ENCODE assay signal across 8 cellular contexts in genomic region chr5:36876389-36876964, GRCh38. TPM values are rescaled to one million over a fixed set of nuclear protein-coding genes. Genes with fewer than 3 reads are reported as not detected.
DNase-seq lines count a peak whose midpoint lies in the region; ATAC-seq and TF ChIP-seq lines count a peak whose summit lies in the region.

TSS of gene NIPBL (plus strand) at chr5:36876769. CDS start at chr5:36953697, 76,928 bp downstream.

- H4K20me1 ChIP-seq in mammary epithelial cell (ENCODE audit: insufficient read depth, low read length), result no peaks in the 10 kb centered on the region

- BruUV-seq in mammary epithelial cell (replicated peaks; lab: Mats Ljungman, UMichigan), result no TSS peak

- peak within 1 kb of the TSS; percentile 91 to 99 (median 94) for H3K4me3 Mint-ChIP-seq in immature natural killer cell

- H3K4me2 ChIP-seq in mammary epithelial cell (ENCODE audit: insufficient read depth, low read depth, low read length), result peak within 1 kb of the TSS; percentile 96

- H3K27ac ChIP-seq in mammary epithelial cell (ENCODE audit: insufficient read depth, low read depth, low read length) (peak within 1 kb of the TSS; percentile 92), spleen (peak within 1 kb of the TSS; percentile 96 to 99 (median 98))

- dilution Hi-C loops in mammary epithelial cell (cut with HindIII; ENCODE audit: low sequenced_read_pairs), result no loop called here

- TF ChIP-seq CTCF in AG04449 (IDR thresholded peaks at IDR 0.05; ENCODE audit: insufficient read depth, low read length, missing control alignments) (no peak), WI38 (IDR thresholded peaks at IDR 0.05; ENCODE audit: low read depth, low read length) (no peak), mammary epithelial cell (conservative IDR thresholded peaks at IDR 0.05 in 1 of 2, IDR thresholded peaks at IDR 0.05 in 1 of 2; ENCODE audit: extremely low read depth in 1 of 2, insufficient read depth in 1 of 2, low read depth in 1 of 2, low read length in 2 of 2) (no peak), spleen (IDR thresholded peaks at IDR 0.05 in 8 of 11, conservative IDR thresholded peaks at IDR 0.05 in 3 of 11) (peak in 4 of 11 experiments; percentile 0 to 22 (median 5))

- H3K36me3 ChIP-seq in mammary epithelial cell (ENCODE audit: insufficient read depth, low read length), result no peaks in the 10 kb centered on the region
- peaks cover 0 to 6% (median 1%) of the 10 kb centered on the region in 6 donors for H3K36me3 ChIP-seq in spleen

- H3K9me3 ChIP-seq in mammary epithelial cell (replicated peaks; ENCODE audit: insufficient read depth, low read length) (no peaks in the 10 kb centered on the region), spleen (no peaks in the 10 kb centered on the region)

- H3K4me3 ChIP-seq in AG04449 (ENCODE audit: low read depth, low read length) (peak within 1 kb of the TSS; percentile 75), WI38 (ENCODE audit: low read depth, low read length) (peak within 1 kb of the TSS; percentile 90), mammary epithelial cell (replicated peaks in 1 of 3; ENCODE audit: insufficient read depth in 1 of 3, low read depth in 2 of 3, low read length in 3 of 3) (peak within 1 kb of the TSS; percentile 69 to 96 (median 90)), spleen (peak within 1 kb of the TSS; percentile 65 to 89 (median 78))

- peak in 2 of 3 donors; percentile 58 to 72 for TF ChIP-seq POLR2A in spleen (IDR thresholded peaks at IDR 0.05)

- H3K9ac ChIP-seq in mammary epithelial cell (ENCODE audit: insufficient read depth, low read length), result peak within 1 kb of the TSS; percentile 93

- ATAC-seq in GM18907 (IDR thresholded peaks at IDR 0.05; ENCODE audit: unreplicated experiment) (peak; percentile 70), HG03159 (IDR thresholded peaks at IDR 0.05; ENCODE audit: unreplicated experiment) (peak; percentile 68)

- CTCF ChIA-PET in AG04449 (lab: Yijun Ruan, JAX), result interaction anchor here (1.0 to 6.1 kb wide), 8 partner anchors 9 to 137 kb away, joined by 3 to 46 read pairs (median 6); no protein-coding TSS in a partner anchor
- CTCF ChIA-PET in mammary epithelial cell (lab: Charles Lee; ENCODE audit: low non-redundant PET), result no interaction called here

- intact Hi-C loops in mammary epithelial cell (cut with micrococcal nuclease) (loop anchor here (2.0 to 10.0 kb wide), 2 partner anchors 106 to 432 kb away; no protein-coding TSS in a partner anchor), spleen (cut with DNase I; ENCODE audit: low total_unique reads) (loop anchor here (5.0 kb wide), 1 partner anchor 71 kb away; no protein-coding TSS in a partner anchor)

- POLR2A ChIA-PET in AG04449 (lab: Yijun Ruan, JAX), result interaction anchor here (0.6 to 0.7 kb wide), 3 partner anchors 43 to 74 kb away, joined by 3 read pairs; no protein-coding TSS in a partner anchor

- H3K27me3 Mint-ChIP-seq in immature natural killer cell (ENCODE audit: low read depth in 3 of 3), result peaks cover 12 to 23% (median 15%) of the 10 kb centered on the region in 3 donors

- peaks cover 46 to 76% of the 10 kb centered on the region in 2 donors for H3K4me1 Mint-ChIP-seq in immature natural killer cell

- 0% methylated on average over 3 of the region's 60 CpGs for WGBS in mammary epithelial cell (ENCODE audit: low coverage, missing lambda C conversion rate)
- WGBS in spleen, 5 donors, result 0 to 1% (median 0%) methylated on average over 34 to 58 of the region's 60 CpGs

- in situ Hi-C loops in mammary epithelial cell (cut with MboI; ENCODE audit: low sequenced_read_pairs in 2 of 2), result no loop called here

- H3K27ac Mint-ChIP-seq in immature natural killer cell, result peak within 1 kb of the TSS; percentile 93 to 98 (median 96)

- H3K79me2 ChIP-seq in mammary epithelial cell (ENCODE audit: insufficient read depth, low read length), result peaks cover 97% of the 10 kb centered on the region

- H3K9me3 Mint-ChIP-seq in immature natural killer cell, result no peaks in the 10 kb centered on the region

- H3K4me1 ChIP-seq in mammary epithelial cell (ENCODE audit: insufficient read depth, low read length), result peaks cover 6% of the 10 kb centered on the region
- peaks cover 49 to 81% (median 69%) of the 10 kb centered on the region in 6 donors for H3K4me1 ChIP-seq in spleen

- H3K27me3 ChIP-seq in mammary epithelial cell (ENCODE audit: insufficient read depth, low read length) (no peaks in the 10 kb centered on the region), spleen (replicated peaks in 1 of 7) (no peaks in the 10 kb centered on the region)

- H3K36me3 Mint-ChIP-seq in immature natural killer cell, result no peaks in the 10 kb centered on the region

- DNase-seq in AG04449 (ENCODE audit: low read depth, low spot score), result peak; percentile 70
- DNase-seq in NCI-H2227 (lab: John Stamatoyannopoulos, UW; ENCODE audit: unreplicated experiment), result peak; percentile 95
- DNase-seq in mammary epithelial cell, result peak; percentile 92
- DNase-seq in immature natural killer cell, result peak; percentile 89 to 91 (median 90)
- peak; percentile 97 for DNase-seq in spleen

- H2AFZ ChIP-seq in mammary epithelial cell (ENCODE audit: low read depth, low read length), result peak within 1 kb of the TSS; percentile 95

RNA-seq across cellular contexts. Expression of gene NIPBL, which starts in this region (rescaled TPM):
- total RNA-seq in mammary epithelial cell, result 10 to 100 TPM; 25.0 to 46.5 TPM
- polyA plus RNA-seq in mammary epithelial cell, result 25.1 TPM
- polyA minus RNA-seq in mammary epithelial cell, result 36.8 TPM
- 10 to 100 TPM in 2 of 3 donors, 1 to 10 TPM in 1; 4.9 to 42.5 (median 11.6) TPM for polyA plus RNA-seq in immature natural killer cell
- 100 to 1,000 TPM in 1 of 7 donors, 10 to 100 TPM in 6; 70.2 to 103 (median 86.4) TPM for total RNA-seq in spleen
- polyA plus RNA-seq in spleen, result 10 to 100 TPM; 16.8 to 17.5 (median 17.0) TPM

Comparison
In these comparisons a context has a peak if more than half of its experiments do, and no peak if none do; other contexts are left out.
1. Peak in every context shown above with its lines: DNase-seq, ATAC-seq, H3K4me3 ChIP-seq and H3K27ac ChIP-seq.